ENCODE assay signal across 8 cellular contexts in the genomic region with DNA sequence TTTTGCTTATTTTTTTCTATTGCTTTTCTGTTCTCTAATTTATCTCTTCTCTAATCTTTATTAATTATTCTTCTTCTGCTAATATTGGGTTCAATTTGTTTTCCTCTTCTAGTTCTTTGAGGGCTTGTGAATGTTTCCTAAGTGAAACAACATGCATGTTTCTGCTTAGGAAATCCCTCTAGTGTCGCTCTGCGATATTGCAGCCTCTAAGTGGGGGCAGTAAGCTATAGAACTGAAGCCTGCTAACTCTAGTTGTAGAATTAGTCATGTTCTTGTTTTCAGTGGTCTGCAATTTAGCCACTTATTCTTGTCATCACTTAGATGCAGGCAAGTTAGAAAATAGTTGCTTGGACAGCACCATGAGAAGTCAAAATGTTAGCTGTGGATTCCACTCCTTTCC.
DNase-seq lines count a peak whose midpoint lies in the region; ATAC-seq, FAIRE-seq and TF ChIP-seq lines count a peak whose summit lies in the region.

No MANE protein-coding gene starts in this region.

- ATAC-seq in HG02870 (IDR thresholded peaks at IDR 0.05; ENCODE audit: unreplicated experiment) (peak; percentile 98), HG03175 (IDR thresholded peaks at IDR 0.05; ENCODE audit: unreplicated experiment) (no peak)

- no peak overlapping the region for H3K4ac ChIP-seq in mesenchymal stem cell (ENCODE audit: low read depth in 1 of 2, low read length in 2 of 2)

- H3K9me3 ChIP-seq in mesenchymal stem cell (ENCODE audit: control insufficient read depth, low read length) = peaks cover under 1% of the 10 kb centered on the region

- H3K4me2 ChIP-seq in mesenchymal stem cell (ENCODE audit: low read length, poor library complexity, severe bottlenecking) = no peak overlapping the region

- no peaks in the 10 kb centered on the region for H3K4me1 ChIP-seq in mesenchymal stem cell (ENCODE audit: control insufficient read depth, insufficient read depth, low read depth, low read length)

- H2BK5ac ChIP-seq in mesenchymal stem cell (ENCODE audit: low read depth, low read length, poor library complexity, severe bottlenecking) = no peak overlapping the region

- H2AK5ac ChIP-seq in mesenchymal stem cell (ENCODE audit: low read length, severe bottlenecking) = no peak overlapping the region

- no peak overlapping the region for H3K27ac ChIP-seq in mesenchymal stem cell (ENCODE audit: low read length, poor library complexity, severe bottlenecking)

- no peak overlapping the region for H2BK15ac ChIP-seq in mesenchymal stem cell (ENCODE audit: low read depth, poor library complexity, severe bottlenecking)

- H3K14ac ChIP-seq in mesenchymal stem cell (ENCODE audit: low read length in 2 of 2) = no peak overlapping the region

- no peak overlapping the region for H2BK12ac ChIP-seq in mesenchymal stem cell (ENCODE audit: low read length in 2 of 2)

- H4K8ac ChIP-seq in mesenchymal stem cell (ENCODE audit: low read length) = no peak overlapping the region

- no peaks in the 10 kb centered on the region for H3K36me3 ChIP-seq in mesenchymal stem cell (ENCODE audit: control insufficient read depth in 1 of 2, insufficient read depth in 2 of 2, low read depth in 1 of 2, low read length in 2 of 2)

- H2BK120ac ChIP-seq in mesenchymal stem cell (ENCODE audit: low read depth, low read length) = no peak overlapping the region

- no peak overlapping the region for H3K23ac ChIP-seq in mesenchymal stem cell (ENCODE audit: low read length in 2 of 2)

- no peak for DNase-seq in AG09309 (ENCODE audit: low read depth)
- DNase-seq in GM04504 (ENCODE audit: low read depth) = peak; percentile 0
- peak; percentile 33 for DNase-seq in RPMI8226
- no peak for DNase-seq in frontal cortex (ENCODE audit: low spot score in 2 of 2)
- no peak for DNase-seq in mesenchymal stem cell
- DNase-seq in NCI-H345 treated with DMSO at 0.1 percent for 48 hours (lab: John Stamatoyannopoulos, UW; ENCODE audit: unreplicated experiment) = no peak

- 26% methylated on average over 2 of the region's 2 CpGs for WGBS in mesenchymal stem cell

- no peak overlapping the region for H2AFZ ChIP-seq in mesenchymal stem cell (ENCODE audit: low read depth, low read length)

- H3K9ac ChIP-seq in mesenchymal stem cell (ENCODE audit: low read length) = no peak overlapping the region

- H3K79me1 ChIP-seq in mesenchymal stem cell (replicated peaks; ENCODE audit: low read length, poor library complexity, severe bottlenecking) = no peaks in the 10 kb centered on the region

- FAIRE-seq in frontal cortex (lab: Jason Lieb, UNC) = peak; percentile 13

- no peak overlapping the region for H3K4me3 ChIP-seq in AG09309 (ENCODE audit: control insufficient read depth, low read depth, low read length)
- no peak overlapping the region for H3K4me3 ChIP-seq in mesenchymal stem cell (ENCODE audit: insufficient read depth in 1 of 2, low read depth in 1 of 2, low read length in 2 of 2)

- peak; percentile 61 for TF ChIP-seq CTCF in AG09309 (IDR thresholded peaks at IDR 0.05; ENCODE audit: control insufficient read depth, insufficient read depth, low read depth, low read length, missing control alignments)

- H4K91ac ChIP-seq in mesenchymal stem cell (ENCODE audit: low read length) = no peak overlapping the region

- H3K18ac ChIP-seq in mesenchymal stem cell (ENCODE audit: low read depth in 1 of 2, low read length in 2 of 2) = no peak overlapping the region

- H3K27me3 ChIP-seq in mesenchymal stem cell (ENCODE audit: control insufficient read depth in 1 of 2, insufficient read depth in 1 of 2, low read length in 2 of 2) = no peaks in the 10 kb centered on the region

Comparison
In these comparisons a context has a peak if more than half of its experiments do, and no peak if none do; other contexts are left out.
1. DNase-seq: peak in GM04504 (single experiment) and RPMI8226 (single experiment); none in AG09309 (single experiment), frontal cortex (0 of 2), mesenchymal stem cell (single experiment) and NCI-H345 treated with DMSO at 0.1 percent for 48 hours (single experiment).